ENCODE assay signal across 8 cellular contexts in the genomic region with DNA sequence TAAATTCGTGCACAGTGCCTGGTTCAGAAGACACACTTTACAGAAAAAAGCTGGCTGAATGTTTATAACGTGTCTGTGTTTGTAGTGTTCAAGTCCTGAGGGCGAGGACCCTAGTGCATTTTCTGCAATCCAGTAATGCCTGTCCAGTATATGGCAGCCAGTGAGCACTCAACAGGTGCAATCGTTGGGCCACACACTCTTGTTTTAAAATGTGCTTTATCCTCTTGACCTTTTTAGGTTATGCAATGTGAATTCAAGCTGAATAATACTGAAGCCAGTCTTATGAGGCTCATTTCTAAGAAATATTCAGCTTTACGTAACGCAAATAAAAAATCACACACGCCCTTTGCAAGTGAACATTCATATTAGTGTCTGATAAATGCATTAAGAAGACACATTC. TPM values are rescaled to one million over a fixed set of nuclear protein-coding genes. Genes with fewer than 3 reads are reported as not detected.
DNase-seq lines count a peak whose midpoint lies in the region; ATAC-seq and TF ChIP-seq lines count a peak whose summit lies in the region.

No MANE protein-coding gene starts in this region.

- WGBS in liver = 53% methylated on average over 7 of the region's 7 CpGs

- DNase-seq in activated T-cell treated with anti-CD3 and anti-CD28 coated beads, Interleukin-2, amount 50 U/mL, for 4 hours = no peak
- no peak for DNase-seq in activated T-cell treated with anti-CD3 and anti-CD28 coated beads, Interleukin-2, amount 50 U/mL, for 48 hours
- DNase-seq in adipocyte (ENCODE audit: low read depth) (peak; percentile 13), tibial artery (no peak), NCI-H446 (lab: John Stamatoyannopoulos, UW) (no peak), DMS153 (lab: John Stamatoyannopoulos, UW) (no peak)

- H3K4me3 ChIP-seq in adipocyte (ENCODE audit: low read length) (peak overlapping the region; percentile 83), liver (ENCODE audit: low read depth in 1 of 3, low read length in 3 of 3) (peak overlapping the region; percentile 51 to 79 (median 77)), tibial artery (peak overlapping the region; percentile 90 to 91)

- no peaks in the 10 kb centered on the region for H3K9me3 Mint-ChIP-seq in activated T-cell treated with anti-CD3 and anti-CD28 coated beads, Interleukin-2, amount 50 U/mL, for 4 hours

- intact Hi-C loops in tibial artery (cut with DNase I; ENCODE audit: low total_unique reads) = loop anchor here (10.0 kb wide), 1 partner anchor 151 kb away; the partner anchor contains the start of gene ZNRF2

- peaks cover 2% of the 10 kb centered on the region for H3K36me3 Mint-ChIP-seq in activated T-cell treated with anti-CD3 and anti-CD28 coated beads, Interleukin-2, amount 50 U/mL, for 4 hours (ENCODE audit: insufficient read depth)

- peaks cover 2% of the 10 kb centered on the region for H3K27me3 Mint-ChIP-seq in activated T-cell treated with anti-CD3 and anti-CD28 coated beads, Interleukin-2, amount 50 U/mL, for 4 hours (ENCODE audit: low read depth)

- H3K9me3 ChIP-seq in adipocyte (ENCODE audit: control insufficient read depth, low read length) = no peaks in the 10 kb centered on the region
- no peaks in the 10 kb centered on the region for H3K9me3 ChIP-seq in liver (ENCODE audit: control insufficient read depth in 4 of 4, low read length in 3 of 4)
- no peaks in the 10 kb centered on the region for H3K9me3 ChIP-seq in tibial artery

- TF ChIP-seq CTCF in liver (IDR thresholded peaks at IDR 0.05; ENCODE audit: low read depth, low read length, missing input control) = no peak
- no peak for TF ChIP-seq CTCF in tibial artery (IDR thresholded peaks at IDR 0.05)

- peaks cover 54% of the 10 kb centered on the region for H3K4me1 ChIP-seq in adipocyte (ENCODE audit: control insufficient read depth, insufficient read depth, low read length)
- peaks cover 2 to 18% (median 9%) of the 10 kb centered on the region in 4 donors for H3K4me1 ChIP-seq in liver (ENCODE audit: control insufficient read depth in 4 of 4, insufficient read depth in 4 of 4, low read length in 3 of 4)
- H3K4me1 ChIP-seq in tibial artery = peaks cover 0 to 35% (median 24%) of the 10 kb centered on the region in 4 donors

- H3K36me3 ChIP-seq in adipocyte (ENCODE audit: control insufficient read depth, insufficient read depth, low read length, severe bottlenecking) (no peaks in the 10 kb centered on the region), liver (ENCODE audit: control insufficient read depth in 4 of 4, insufficient read depth in 3 of 4, low read depth in 1 of 4, low read length in 3 of 4) (no peaks in the 10 kb centered on the region), tibial artery (no peaks in the 10 kb centered on the region)

- H3K27ac ChIP-seq in liver (ENCODE audit: low read depth in 1 of 2, low read length in 2 of 2) (peak overlapping the region; percentile 29 to 55), tibial artery (peak overlapping the region; percentile 92 to 95)

- ATAC-seq in activated T-cell treated with anti-CD3 and anti-CD28 coated beads, Interleukin-2, amount 50 U/mL, for 4 hours = no peak
- ATAC-seq in HG02840 (IDR thresholded peaks at IDR 0.05; ENCODE audit: low FRiP score, unreplicated experiment) = no peak

- H3K4me3 Mint-ChIP-seq in activated T-cell treated with anti-CD3 and anti-CD28 coated beads, Interleukin-2, amount 50 U/mL, for 4 hours = peak overlapping the region; percentile 76

- H3K27me3 ChIP-seq in adipocyte (replicated peaks; ENCODE audit: control insufficient read depth, insufficient read depth, low read length) (no peaks in the 10 kb centered on the region), liver (ENCODE audit: control insufficient read depth in 4 of 4, insufficient read depth in 4 of 4, low read length in 3 of 4) (no peaks in the 10 kb centered on the region), tibial artery (no peaks in the 10 kb centered on the region)

- peaks cover 7% of the 10 kb centered on the region for H3K4me1 Mint-ChIP-seq in activated T-cell treated with anti-CD3 and anti-CD28 coated beads, Interleukin-2, amount 50 U/mL, for 4 hours (ENCODE audit: low read depth)

- TF ChIP-seq RAD21 in liver (IDR thresholded peaks at IDR 0.05) = no peak

- H3K9ac ChIP-seq in adipocyte (ENCODE audit: low read length) (peak overlapping the region; percentile 73), liver (ENCODE audit: low read depth in 1 of 2, low read length in 2 of 2) (peak overlapping the region in 1 of 2 donors; percentile 24)

TF ChIP-seq in liver, 16 proteins besides CTCF, POLR2A, EP300 and RAD21:
- TF ChIP-seq SP1 (IDR thresholded peaks at IDR 0.05) = no peak
- TF ChIP-seq RXRA (IDR thresholded peaks at IDR 0.05) = no peak
- TF ChIP-seq FOXA2 (IDR thresholded peaks at IDR 0.05) = no peak
- no peak for TF ChIP-seq EGR1 (IDR thresholded peaks at IDR 0.05; ENCODE audit: low read depth in 2 of 2)
- TF ChIP-seq, protein P1, sequence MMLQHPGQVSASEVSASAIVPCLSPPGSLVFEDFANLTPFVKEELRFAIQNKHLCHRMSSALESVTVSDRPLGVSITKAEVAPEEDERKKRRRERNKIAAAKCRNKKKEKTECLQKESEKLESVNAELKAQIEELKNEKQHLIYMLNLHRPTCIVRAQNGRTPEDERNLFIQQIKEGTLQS (IDR thresholded peaks at IDR 0.05) = no peak
- no peak for TF ChIP-seq HNF4A (conservative IDR thresholded peaks at IDR 0.05)
- no peak for TF ChIP-seq TAF1 (conservative IDR thresholded peaks at IDR 0.05)
- TF ChIP-seq GABPA (IDR thresholded peaks at IDR 0.05 in 1 of 2, conservative IDR thresholded peaks at IDR 0.05 in 1 of 2) = no peak
- no peak for TF ChIP-seq YY1 (IDR thresholded peaks at IDR 0.05)
- TF ChIP-seq MAX (IDR thresholded peaks at IDR 0.05) = no peak
- no peak for TF ChIP-seq FOXA1 (IDR thresholded peaks at IDR 0.05)
- TF ChIP-seq ZBTB33 (IDR thresholded peaks at IDR 0.05) = no peak
- TF ChIP-seq NR2F2 (IDR thresholded peaks at IDR 0.05) = no peak
- no peak for TF ChIP-seq HNF4G (IDR thresholded peaks at IDR 0.05)
- no peak for TF ChIP-seq JUND (IDR thresholded peaks at IDR 0.05)
- TF ChIP-seq, protein P2, sequence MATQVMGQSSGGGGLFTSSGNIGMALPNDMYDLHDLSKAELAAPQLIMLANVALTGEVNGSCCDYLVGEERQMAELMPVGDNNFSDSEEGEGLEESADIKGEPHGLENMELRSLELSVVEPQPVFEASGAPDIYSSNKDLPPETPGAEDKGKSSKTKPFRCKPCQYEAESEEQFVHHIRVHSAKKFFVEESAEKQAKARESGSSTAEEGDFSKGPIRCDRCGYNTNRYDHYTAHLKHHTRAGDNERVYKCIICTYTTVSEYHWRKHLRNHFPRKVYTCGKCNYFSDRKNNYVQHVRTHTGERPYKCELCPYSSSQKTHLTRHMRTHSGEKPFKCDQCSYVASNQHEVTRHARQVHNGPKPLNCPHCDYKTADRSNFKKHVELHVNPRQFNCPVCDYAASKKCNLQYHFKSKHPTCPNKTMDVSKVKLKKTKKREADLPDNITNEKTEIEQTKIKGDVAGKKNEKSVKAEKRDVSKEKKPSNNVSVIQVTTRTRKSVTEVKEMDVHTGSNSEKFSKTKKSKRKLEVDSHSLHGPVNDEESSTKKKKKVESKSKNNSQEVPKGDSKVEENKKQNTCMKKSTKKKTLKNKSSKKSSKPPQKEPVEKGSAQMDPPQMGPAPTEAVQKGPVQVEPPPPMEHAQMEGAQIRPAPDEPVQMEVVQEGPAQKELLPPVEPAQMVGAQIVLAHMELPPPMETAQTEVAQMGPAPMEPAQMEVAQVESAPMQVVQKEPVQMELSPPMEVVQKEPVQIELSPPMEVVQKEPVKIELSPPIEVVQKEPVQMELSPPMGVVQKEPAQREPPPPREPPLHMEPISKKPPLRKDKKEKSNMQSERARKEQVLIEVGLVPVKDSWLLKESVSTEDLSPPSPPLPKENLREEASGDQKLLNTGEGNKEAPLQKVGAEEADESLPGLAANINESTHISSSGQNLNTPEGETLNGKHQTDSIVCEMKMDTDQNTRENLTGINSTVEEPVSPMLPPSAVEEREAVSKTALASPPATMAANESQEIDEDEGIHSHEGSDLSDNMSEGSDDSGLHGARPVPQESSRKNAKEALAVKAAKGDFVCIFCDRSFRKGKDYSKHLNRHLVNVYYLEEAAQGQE (IDR thresholded peaks at IDR 0.05) = no peak

RNA-seq across cellular contexts. Expression of gene MTURN, which starts 0.8 kb away (rescaled TPM):
- total RNA-seq in activated T-cell treated with anti-CD3 and anti-CD28 coated beads, Interleukin-2, amount 50 U/mL, for 4 hours = 1 to 10 TPM; 2.9 to 3.3 (median 3.3) TPM
- 10 to 100 TPM in 1 of 2 donors, 1 to 10 TPM in 1; 9.3 to 14.4 TPM for total RNA-seq in liver
- polyA plus RNA-seq in liver = 1 to 10 TPM; 2.4 to 2.8 TPM
